ENCODE assay signal across 15 cellular contexts in the genomic region with DNA sequence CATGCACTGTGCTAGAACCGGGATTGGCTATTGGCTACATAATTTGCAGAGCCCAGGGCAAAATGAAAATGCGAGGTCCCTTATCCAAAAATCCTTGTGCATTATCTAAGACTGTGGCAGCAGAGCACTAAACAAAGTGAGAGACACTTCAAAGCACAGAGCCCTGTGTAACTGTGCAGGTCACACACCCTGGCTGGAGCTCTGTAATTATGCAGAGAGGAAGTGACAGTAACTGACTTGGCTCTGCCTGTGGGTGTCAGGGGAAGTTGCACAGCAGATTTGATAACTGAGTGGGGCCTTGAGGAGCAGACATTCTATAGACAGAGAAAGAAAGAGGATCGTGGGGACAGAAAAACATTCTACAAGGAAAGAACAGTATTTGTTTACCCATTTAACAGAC.
A peak's percentile ranks its signal among the peaks of the same experiment; 100 is the strongest.
DNase-seq lines count a peak whose midpoint lies in the region; ATAC-seq and TF ChIP-seq lines count a peak whose summit lies in the region.
"Had no signal": no experiment of that assay in that cellular context is flagged by ENCODE, and none has a peak within 500 bp of the region (broad histone marks: within the 10 kb centered on the region; RNA-seq: fewer than 3 reads in every experiment).

No MANE protein-coding gene starts in this region.

- H3K36me3 ChIP-seq in Caco-2 (ENCODE audit: control insufficient read depth, insufficient read depth, low read length) = no peaks in the 10 kb centered on the region

- no peaks in the 10 kb centered on the region for H3K4me1 ChIP-seq in Caco-2

- intact Hi-C loops in Caco-2 (cut with micrococcal nuclease; ENCODE audit: unreplicated experiment) = no loop called here

- no peak overlapping the region for H3K4me3 Mint-ChIP-seq in activated T-cell treated with anti-CD3 and anti-CD28 coated beads, Interleukin-2, amount 50 U/mL, for 24 hours
- H3K4me3 Mint-ChIP-seq in activated CD4-positive, alpha-beta memory T cell treated with anti-CD3 and anti-CD28 coated beads, Interleukin-2, amount 10 ng/mL, durations not matched to agents 7 days and 5 days = no peak overlapping the region
- H3K4me3 Mint-ChIP-seq in natural killer cell treated with Interleukin-12 subunit alpha and Interleukin-12 subunit beta and Interleukin-15 and Interleukin-18, amount 100 ng/mL, for 72 hours = peak overlapping the region; percentile 51
- H3K4me3 Mint-ChIP-seq in Caco-2 (ENCODE audit: unreplicated experiment) = no peak overlapping the region

- no peak for DNase-seq in activated T-cell treated with anti-CD3 and anti-CD28 coated beads, Interleukin-2, amount 50 U/mL, for 24 hours
- no peak for DNase-seq in activated T-cell treated with anti-CD3 and anti-CD28 coated beads, Interleukin-2, amount 50 U/mL, for 1 hour
- DNase-seq in NB4 (ENCODE audit: low read depth) (peak; percentile 17), SHP77 (lab: John Stamatoyannopoulos, UW) (no peak), Caco-2 (no peak), NCI-H2081 (lab: John Stamatoyannopoulos, UW) (no peak)
- DNase-seq in activated CD4-positive, alpha-beta memory T cell treated with anti-CD3 and anti-CD28 coated beads, Interleukin-2, amount 10 ng/mL, durations not matched to agents 7 days and 5 days = peak; percentile 25
- DNase-seq in natural killer cell treated with Interleukin-12 subunit alpha and Interleukin-12 subunit beta and Interleukin-15 and Interleukin-18, amount 100 ng/mL, for 72 hours (ENCODE audit: low spot score) = no peak
- DNase-seq: ACHN, anterior cingulate cortex, NCI-H2029 treated with DMSO at 0.1 percent for 48 hours, NCI-H510A treated with DMSO at 0.1 percent for 48 hours, SK-N-SH had no signal

- no TSS peak for BruUV-seq in Caco-2 (replicated peaks; lab: Mats Ljungman, UMichigan)

- peak overlapping the region; percentile 0 for H3K27ac Mint-ChIP-seq in activated T-cell treated with anti-CD3 and anti-CD28 coated beads, Interleukin-2, amount 50 U/mL, for 24 hours
- H3K27ac Mint-ChIP-seq in activated CD4-positive, alpha-beta memory T cell treated with anti-CD3 and anti-CD28 coated beads, Interleukin-2, amount 10 ng/mL, durations not matched to agents 7 days and 5 days = peak overlapping the region; percentile 78
- H3K27ac Mint-ChIP-seq in natural killer cell treated with Interleukin-12 subunit alpha and Interleukin-12 subunit beta and Interleukin-15 and Interleukin-18, amount 100 ng/mL, for 72 hours = peak overlapping the region; percentile 64 to 70
- no peak overlapping the region for H3K27ac Mint-ChIP-seq in Caco-2 (ENCODE audit: unreplicated experiment)

- H3K36me3 Mint-ChIP-seq in activated T-cell treated with anti-CD3 and anti-CD28 coated beads, Interleukin-2, amount 50 U/mL, for 24 hours (ENCODE audit: low read depth) = no peaks in the 10 kb centered on the region
- no peaks in the 10 kb centered on the region for H3K36me3 Mint-ChIP-seq in activated CD4-positive, alpha-beta memory T cell treated with anti-CD3 and anti-CD28 coated beads, Interleukin-2, amount 10 ng/mL, durations not matched to agents 7 days and 5 days (ENCODE audit: low read depth)
- H3K36me3 Mint-ChIP-seq in natural killer cell treated with Interleukin-12 subunit alpha and Interleukin-12 subunit beta and Interleukin-15 and Interleukin-18, amount 100 ng/mL, for 72 hours = no peaks in the 10 kb centered on the region
- H3K36me3 Mint-ChIP-seq in Caco-2 (ENCODE audit: insufficient read depth, unreplicated experiment) = no peaks in the 10 kb centered on the region

- ATAC-seq in natural killer cell treated with Interleukin-12 subunit alpha and Interleukin-12 subunit beta and Interleukin-15 and Interleukin-18, amount 100 ng/mL, for 72 hours = peak; percentile 67 to 68
- ATAC-seq: GM12878, Panc1 had no signal

- H3K9me3 Mint-ChIP-seq in activated T-cell treated with anti-CD3 and anti-CD28 coated beads, Interleukin-2, amount 50 U/mL, for 24 hours = no peaks in the 10 kb centered on the region
- no peaks in the 10 kb centered on the region for H3K9me3 Mint-ChIP-seq in activated CD4-positive, alpha-beta memory T cell treated with anti-CD3 and anti-CD28 coated beads, Interleukin-2, amount 10 ng/mL, durations not matched to agents 7 days and 5 days
- no peaks in the 10 kb centered on the region for H3K9me3 Mint-ChIP-seq in natural killer cell treated with Interleukin-12 subunit alpha and Interleukin-12 subunit beta and Interleukin-15 and Interleukin-18, amount 100 ng/mL, for 72 hours
- H3K9me3 Mint-ChIP-seq in Caco-2 (ENCODE audit: unreplicated experiment) = peaks cover 8% of the 10 kb centered on the region

- POLR2A ChIA-PET in activated CD4-positive, alpha-beta memory T cell treated with anti-CD3 and anti-CD28 coated beads, Interleukin-2, amount 10 ng/mL, durations not matched to agents 7 days and 5 days (lab: Charles Lee) = no interaction called here
- POLR2A ChIA-PET in Caco-2 (lab: Charles Lee) = no interaction called here

- CTCF ChIA-PET in activated CD4-positive, alpha-beta memory T cell treated with anti-CD3 and anti-CD28 coated beads, Interleukin-2, amount 10 ng/mL, durations not matched to agents 7 days and 5 days (lab: Charles Lee) = no interaction called here
- CTCF ChIA-PET in Caco-2 (lab: Charles Lee) = interaction anchor here (0.5 kb wide), 1 partner anchor 266 kb away, joined by 3 read pairs; no protein-coding TSS in a partner anchor

- TF ChIP-seq CTCF in NB4 (IDR thresholded peaks at IDR 0.05; ENCODE audit: low read depth, low read length) = no peak
- TF ChIP-seq CTCF in Caco-2 (IDR thresholded peaks at IDR 0.05; ENCODE audit: insufficient read depth in 1 of 2, low read depth in 1 of 2, low read length in 1 of 2, severe bottlenecking in 1 of 2, unreplicated experiment in 1 of 2) = no peak

- peaks cover 15% of the 10 kb centered on the region for H3K27me3 Mint-ChIP-seq in activated T-cell treated with anti-CD3 and anti-CD28 coated beads, Interleukin-2, amount 50 U/mL, for 24 hours
- no peaks in the 10 kb centered on the region for H3K27me3 Mint-ChIP-seq in activated CD4-positive, alpha-beta memory T cell treated with anti-CD3 and anti-CD28 coated beads, Interleukin-2, amount 10 ng/mL, durations not matched to agents 7 days and 5 days
- no peaks in the 10 kb centered on the region for H3K27me3 Mint-ChIP-seq in natural killer cell treated with Interleukin-12 subunit alpha and Interleukin-12 subunit beta and Interleukin-15 and Interleukin-18, amount 100 ng/mL, for 72 hours
- H3K27me3 Mint-ChIP-seq in Caco-2 (ENCODE audit: insufficient read depth, unreplicated experiment) = peaks cover 3% of the 10 kb centered on the region

- H3K9me3 ChIP-seq in Caco-2 = no peaks in the 10 kb centered on the region
- H3K9me3 ChIP-seq: SK-N-SH had no signal

- H3K27me3 ChIP-seq in Caco-2 (replicated peaks; ENCODE audit: control insufficient read depth, insufficient read depth, low read length) = no peaks in the 10 kb centered on the region

- peaks cover 13% of the 10 kb centered on the region for H3K4me1 Mint-ChIP-seq in activated T-cell treated with anti-CD3 and anti-CD28 coated beads, Interleukin-2, amount 50 U/mL, for 24 hours (ENCODE audit: low read depth)
- H3K4me1 Mint-ChIP-seq in activated CD4-positive, alpha-beta memory T cell treated with anti-CD3 and anti-CD28 coated beads, Interleukin-2, amount 10 ng/mL, durations not matched to agents 7 days and 5 days = peaks cover 23% of the 10 kb centered on the region
- peaks cover 11 to 12% of the 10 kb centered on the region in 2 donors for H3K4me1 Mint-ChIP-seq in natural killer cell treated with Interleukin-12 subunit alpha and Interleukin-12 subunit beta and Interleukin-15 and Interleukin-18, amount 100 ng/mL, for 72 hours (ENCODE audit: low read depth in 2 of 2)
- H3K4me1 Mint-ChIP-seq in Caco-2 (ENCODE audit: low read depth, unreplicated experiment) = no peaks in the 10 kb centered on the region

- no peak overlapping the region for H3K4me3 ChIP-seq in NB4 (ENCODE audit: low read depth, low read length)
- no peak overlapping the region for H3K4me3 ChIP-seq in Caco-2 (ENCODE audit: low read depth, low read length)
- H3K4me3 ChIP-seq: GM12878 had no signal

- no peak for TF ChIP-seq POLR2A in NB4 (IDR thresholded peaks at IDR 0.05; ENCODE audit: extremely low read depth, insufficient read length)

Comparison
In these comparisons a context has a peak if more than half of its experiments do, and no peak if none do; other contexts are left out.
1. DNase-seq: peak in NB4 (single experiment) and activated CD4-positive, alpha-beta memory T cell treated with anti-CD3 and anti-CD28 coated beads, Interleukin-2, amount 10 ng/mL, durations not matched to agents 7 days and 5 days (single experiment); none in activated T-cell treated with anti-CD3 and anti-CD28 coated beads, Interleukin-2, amount 50 U/mL, for 24 hours (single experiment), activated T-cell treated with anti-CD3 and anti-CD28 coated beads, Interleukin-2, amount 50 U/mL, for 1 hour (single experiment), natural killer cell treated with Interleukin-12 subunit alpha and Interleukin-12 subunit beta and Interleukin-15 and Interleukin-18, amount 100 ng/mL, for 72 hours (single experiment), SHP77 (0 of 2), Caco-2 (0 of 2) and NCI-H2081 (0 of 2).